ENCODE assay signal across 6 cellular contexts in genomic region chr17:4944163-4944553, GRCh38. TPM values are rescaled to one million over a fixed set of nuclear protein-coding genes. Genes with fewer than 3 reads are reported as not detected.
DNase-seq lines count a peak whose midpoint lies in the region; ATAC-seq and TF ChIP-seq lines count a peak whose summit lies in the region.

No MANE protein-coding gene starts in this region.

- no peaks in the 10 kb centered on the region for H3K9me2 ChIP-seq in OCI-LY1 (ENCODE audit: low read depth, low read length)

- H2AFZ ChIP-seq in OCI-LY1 (ENCODE audit: low read length) = no peak overlapping the region

- TF ChIP-seq CTCF in AG04450 (IDR thresholded peaks at IDR 0.05; ENCODE audit: low read depth, low read length) (no peak), OCI-LY1 (IDR thresholded peaks at IDR 0.05; ENCODE audit: low read length) (no peak)

- H3K27me3 ChIP-seq in AG04450 (ENCODE audit: control insufficient read depth, insufficient read depth, low read length) (no peaks in the 10 kb centered on the region), OCI-LY1 (ENCODE audit: insufficient read depth, low read length) (no peaks in the 10 kb centered on the region)

- no peak for DNase-seq in AG04450 (ENCODE audit: low read depth, low spot score)
- peak in 1 of 2 experiments; percentile 46 for DNase-seq in erythroblast (lab: John Stamatoyannopoulos, UW)
- no peak for DNase-seq in occipital lobe (lab: John Stamatoyannopoulos, UW)
- no peak for DNase-seq in COLO668 (lab: John Stamatoyannopoulos, UW; ENCODE audit: unreplicated experiment)

- H3K4me3 ChIP-seq in AG04450 (ENCODE audit: low read depth, low read length) = no peak overlapping the region
- peak overlapping the region; percentile 84 for H3K4me3 ChIP-seq in OCI-LY1 (ENCODE audit: low read depth, low read length, poor library complexity, severe bottlenecking)

- H3K36me3 ChIP-seq in OCI-LY1 (ENCODE audit: insufficient read depth, low read length) = peaks cover 72% of the 10 kb centered on the region

- CTCF ChIA-PET in AG04450 (lab: Charles Lee) = no interaction called here

- peaks cover 3% of the 10 kb centered on the region; the same call in 1 of the 2 replicates for H3K9me3 ChIP-seq in AG04450 (ENCODE audit: control insufficient read depth, insufficient read depth, low read length)
- no peaks in the 10 kb centered on the region for H3K9me3 ChIP-seq in OCI-LY1 (ENCODE audit: low read length)

- H3K79me2 ChIP-seq in OCI-LY1 (ENCODE audit: insufficient read depth, low read length) = peaks cover 20% of the 10 kb centered on the region

- POLR2A ChIA-PET in AG04450 (lab: Yijun Ruan, JAX) = interaction anchor here (1.3 kb wide), 1 partner anchor 9 kb away, joined by 3 read pairs; no protein-coding TSS in a partner anchor

- no peak for ATAC-seq in GM21786 (IDR thresholded peaks at IDR 0.05; ENCODE audit: unreplicated experiment)

- H4K20me1 ChIP-seq in OCI-LY1 (ENCODE audit: insufficient read depth, low read length) = no peaks in the 10 kb centered on the region

- H3K4me1 ChIP-seq in OCI-LY1 (ENCODE audit: insufficient read depth, low read length, severe bottlenecking) = peaks cover 61% of the 10 kb centered on the region

- H3K4me2 ChIP-seq in OCI-LY1 (ENCODE audit: low read length) = peak overlapping the region; percentile 49

- peak; percentile 37 for TF ChIP-seq POLR2A in erythroblast (IDR thresholded peaks at IDR 0.05; ENCODE audit: low read length)

- H3K27ac ChIP-seq in AG04450 (ENCODE audit: low read depth, low read length) = peak overlapping the region; percentile 82
- peak overlapping the region; percentile 83 for H3K27ac ChIP-seq in OCI-LY1 (ENCODE audit: low read depth, low read length, poor library complexity, severe bottlenecking)

- peaks cover 18% of the 10 kb centered on the region for H3F3A ChIP-seq in OCI-LY1 (ENCODE audit: insufficient read depth, low read length)

- H3K9ac ChIP-seq in OCI-LY1 (ENCODE audit: low read length) = peak overlapping the region; percentile 41; the same call in 1 of the 2 replicates

RNA-seq across cellular contexts. Expression of gene RNF167, which starts 4.1 kb away (rescaled TPM):
- 63.1 and 64.3 TPM in 2 replicates for polyA plus RNA-seq in AG04450 (2011; rRNA removed)
- polyA minus RNA-seq in AG04450 (2011; rRNA and poly(A)+ RNA removed) = 59.1 and 74.8 TPM in 2 replicates
- total RNA-seq in occipital lobe = 10.3 TPM

RNA-seq across cellular contexts. Expression of gene PFN1, which starts 4.2 kb away (rescaled TPM):
- 1,141 and 1,329 TPM in 2 replicates for polyA plus RNA-seq in AG04450 (2011; rRNA removed)
- polyA minus RNA-seq in AG04450 (2011; rRNA and poly(A)+ RNA removed) = 784 and 887 TPM in 2 replicates
- 53.0 TPM for total RNA-seq in occipital lobe

RNA-seq across cellular contexts. Expression of gene SLC25A11, which starts 4.3 kb away (rescaled TPM):
- polyA plus RNA-seq in AG04450 (2011; rRNA removed) = 44.7 and 50.0 TPM in 2 replicates
- 33.0 and 50.2 TPM in 2 replicates for polyA minus RNA-seq in AG04450 (2011; rRNA and poly(A)+ RNA removed)
- 44.6 TPM for total RNA-seq in occipital lobe

RNA-seq across cellular contexts. Expression of gene ENO3, which starts 6.8 kb away (rescaled TPM):
- polyA plus RNA-seq in AG04450 (2011; rRNA removed) = 2.3 and 3.2 TPM in 2 replicates
- polyA minus RNA-seq in AG04450 (2011; rRNA and poly(A)+ RNA removed) = 2.1 and 2.6 TPM in 2 replicates
- total RNA-seq in occipital lobe = 2.3 TPM

RNA-seq across cellular contexts. Expression of gene GP1BA, which starts 12.1 kb away (rescaled TPM):
- not detected in 2 replicates for polyA plus RNA-seq in AG04450 (2011; rRNA removed)
- not detected in 2 replicates for polyA minus RNA-seq in AG04450 (2011; rRNA and poly(A)+ RNA removed)
- total RNA-seq in occipital lobe = not detected
